In the genomic region with DNA sequence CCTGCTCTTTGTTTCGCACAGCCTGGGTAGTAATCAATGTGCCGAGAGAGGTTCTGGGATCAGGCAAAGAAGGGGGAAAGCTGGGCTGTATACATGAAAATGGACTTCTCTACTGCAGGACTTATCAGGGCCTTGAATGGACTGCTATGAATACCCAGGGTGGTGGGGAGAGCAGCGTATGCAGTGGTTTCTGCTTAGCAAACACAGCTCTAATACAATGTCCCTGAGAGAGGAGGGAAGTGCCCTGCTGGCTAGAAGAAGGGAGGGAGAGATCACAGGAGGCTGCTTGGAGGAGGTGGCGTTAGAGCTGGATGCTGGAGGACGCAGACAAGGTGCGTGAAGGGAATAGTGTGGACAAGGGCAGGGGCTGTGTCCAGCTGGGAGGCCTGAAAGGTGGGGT, we compare ENCODE assay signal across 32 cellular contexts.
"Had no signal": no experiment of that assay in that cellular context is flagged by ENCODE, and none has a peak within 500 bp of the region (broad histone marks: within the 10 kb centered on the region; RNA-seq: fewer than 3 reads in every experiment).

No MANE protein-coding gene starts in this region.

- ATAC-seq: activated CD8-positive, alpha-beta memory T cell treated with anti-CD3 and anti-CD28 coated beads, Interleukin-2, amount 10 ng/mL, durations not matched to agents 7 days and 5 days had no signal

- H3K27me3 ChIP-seq: ascending aorta, breast epithelium had no signal

- H3K4me1 ChIP-seq: ascending aorta, breast epithelium had no signal

- H3K36me3 ChIP-seq: breast epithelium had no signal

- DNase-seq: activated CD4-positive, alpha-beta memory T cell treated with anti-CD3 and anti-CD28 coated beads, Interleukin-2, amount 10 ng/mL, durations not matched to agents 7 days and 5 days; activated CD4-positive, alpha-beta T cell treated with anti-CD3 and anti-CD28 coated beads for 1 hour; activated CD4-positive, alpha-beta T cell treated with anti-CD3 and anti-CD28 coated beads for 48 hours; activated CD4-positive, CD25-positive, alpha-beta regulatory T cell; activated CD8-positive, alpha-beta memory T cell treated with anti-CD3 and anti-CD28 coated beads for 24 hours; activated CD8-positive, alpha-beta memory T cell treated with anti-CD3 and anti-CD28 coated beads, Interleukin-2, amount 10 ng/mL, durations not matched to agents 7 days and 5 days; activated CD8-positive, alpha-beta memory T cell treated with anti-CD3 and anti-CD28 coated beads, Interleukin-2, amount 50 U/mL, for 48 hours; activated effector memory CD4-positive, alpha-beta T cell treated with Interleukin-2 at 50 U/mL for 16 hours; activated naive CD4-positive, alpha-beta T cell treated with anti-CD3 and anti-CD28 coated beads, Interleukin-2, amount 50 U/mL, for 16 hours; activated naive CD8-positive, alpha-beta T cell treated with anti-CD3 and anti-CD28 coated beads, Interleukin-2, amount 10 ng/mL, durations not matched to agents 7 days and 5 days; activated T-cell treated with anti-CD3 and anti-CD28 coated beads, Interleukin-2, amount 50 U/mL, for 48 hours; amygdala; caudate nucleus; cerebellar nuclear complex; Karpas-422; NCI-H1105; NCI-H1417 treated with DMSO at 0.1 percent for 48 hours; NCI-H1930; NCI-H2171; NCI-H510A; NCI-H526; NCI-H748 treated with DMSO at 0.1 percent for 48 hours; NK-92 treated with Interleukin-12 subunit alpha and Interleukin-12 subunit beta, amount 100 ng/mL, for 24 hours; OCI-M1; Right ventricle myocardium superior; SW 1271; T-helper 1 cell; T-helper 2 cell; T-helper 9 cell had no signal

- H3K9me3 ChIP-seq: ascending aorta, breast epithelium had no signal

- H3K27ac ChIP-seq: ascending aorta, breast epithelium, VCaP had no signal

- H3K4me3 ChIP-seq: ascending aorta, breast epithelium had no signal
